ENCODE assay signal across 13 cellular contexts in the genomic region with DNA sequence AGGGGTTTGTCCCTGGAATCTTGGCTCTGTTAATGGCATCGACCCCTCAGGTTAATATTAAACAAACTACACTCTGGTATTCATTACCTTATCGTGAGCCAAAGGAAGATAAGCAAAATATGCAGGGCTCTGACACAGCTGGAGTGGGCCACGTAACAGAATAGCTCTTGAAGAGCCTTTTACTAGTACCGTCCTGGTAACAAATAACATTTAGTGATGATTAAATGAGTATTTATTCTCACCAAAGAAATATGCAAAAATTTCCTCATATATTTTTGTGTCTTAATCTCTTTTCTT. TPM values are rescaled to one million over a fixed set of nuclear protein-coding genes. Genes with fewer than 3 reads are reported as not detected.
DNase-seq lines count a peak whose midpoint lies in the region; ATAC-seq, FAIRE-seq and TF ChIP-seq lines count a peak whose summit lies in the region.
"Had no signal": no experiment of that assay in that cellular context is flagged by ENCODE, and none has a peak within 500 bp of the region (broad histone marks: within the 10 kb centered on the region; RNA-seq: fewer than 3 reads in every experiment).

No MANE protein-coding gene starts in this region.

- peak overlapping the region; percentile 81; the same call in 2 of the 3 replicates for H2BK15ac ChIP-seq in IMR-90 (ENCODE audit: low read depth, low read length)
- no peak overlapping the region for H2BK15ac ChIP-seq in neuronal stem cell (ENCODE audit: low read length)

- H3K36me3 ChIP-seq in Caco-2 (ENCODE audit: control insufficient read depth, insufficient read depth, low read length) = no peaks in the 10 kb centered on the region
- H3K36me3 ChIP-seq in IMR-90 (ENCODE audit: control insufficient read depth, insufficient read depth, low read length) = no peaks in the 10 kb centered on the region
- H3K36me3 ChIP-seq in endothelial cell of umbilical vein (ENCODE audit: control insufficient read depth in 2 of 2, extremely low read depth in 1 of 2, insufficient read depth in 2 of 2, low read length in 2 of 2) = no peaks in the 10 kb centered on the region
- H3K36me3 ChIP-seq in neuronal stem cell (replicated peaks in 1 of 2; ENCODE audit: control insufficient read depth in 2 of 2, insufficient read depth in 2 of 2, low read length in 2 of 2) = no peaks in the 10 kb centered on the region
- H3K36me3 ChIP-seq: BE2C, neutrophil had no signal

- peak overlapping the region; percentile 79; the same call in 1 of the 2 replicates for H3K56ac ChIP-seq in IMR-90 (ENCODE audit: extremely low read depth, insufficient read depth, low read length)

- no peak overlapping the region for H2AFZ ChIP-seq in IMR-90 (replicated peaks; ENCODE audit: low read length, poor library complexity)
- peak overlapping the region; percentile 20 for H2AFZ ChIP-seq in endothelial cell of umbilical vein (ENCODE audit: low read depth, low read length)
- peak overlapping the region; percentile 77 for H2AFZ ChIP-seq in neuronal stem cell (ENCODE audit: low read length)

- H3K27ac Mint-ChIP-seq in Caco-2 (ENCODE audit: unreplicated experiment) (peak overlapping the region; percentile 97), immature natural killer cell (no peak overlapping the region)

- H3K4me1 ChIP-seq in Caco-2 = peaks cover 63% of the 10 kb centered on the region
- H3K4me1 ChIP-seq in IMR-90 (ENCODE audit: control insufficient read depth, insufficient read depth, low read length) = peaks cover 11% of the 10 kb centered on the region
- peaks cover 32% of the 10 kb centered on the region for H3K4me1 ChIP-seq in endothelial cell of umbilical vein (ENCODE audit: control insufficient read depth, extremely low read depth, insufficient read depth, low read length)
- H3K4me1 ChIP-seq in neuronal stem cell (ENCODE audit: control insufficient read depth in 2 of 2, insufficient read depth in 1 of 2, low read depth in 1 of 2, low read length in 2 of 2) = peaks cover 11 to 21% of the 10 kb centered on the region in 2 donors
- H3K4me1 ChIP-seq: BE2C had no signal

- no peak overlapping the region for H3K4me3 ChIP-seq in Caco-2 (ENCODE audit: low read depth, low read length)
- no peak overlapping the region for H3K4me3 ChIP-seq in IMR-90 (ENCODE audit: insufficient read depth, low read depth, low read length)
- no peak overlapping the region for H3K4me3 ChIP-seq in endothelial cell of umbilical vein (replicated peaks in 1 of 3; ENCODE audit: insufficient read depth in 1 of 3, low read depth in 1 of 3, low read length in 3 of 3)
- H3K4me3 ChIP-seq in neuronal stem cell (ENCODE audit: low read length in 2 of 2) = no peak overlapping the region

- H2BK12ac ChIP-seq in neuronal stem cell (ENCODE audit: low read length) = no peak overlapping the region

- BruUV-seq in Caco-2 (replicated peaks; lab: Mats Ljungman, UMichigan) (no TSS peak), IMR-90 (replicated peaks; lab: Mats Ljungman, UMichigan) (no TSS peak), endothelial cell of umbilical vein (replicated peaks; lab: Mats Ljungman, UMichigan) (TSS peak; percentile 62)

- peak overlapping the region; percentile 94 for H4K5ac ChIP-seq in IMR-90 (ENCODE audit: low read depth, low read length)

- ATAC-seq in IMR-90 (ENCODE audit: low read depth) (no peak), GM21390 (IDR thresholded peaks at IDR 0.05; ENCODE audit: unreplicated experiment) (no peak)

- TF ChIP-seq CTCF in Caco-2 (IDR thresholded peaks at IDR 0.05; ENCODE audit: insufficient read depth in 1 of 2, low read depth in 1 of 2, low read length in 1 of 2, severe bottlenecking in 1 of 2, unreplicated experiment in 1 of 2) (no peak), IMR-90 (conservative IDR thresholded peaks at IDR 0.05; ENCODE audit: low read depth, low read length) (no peak), endothelial cell of umbilical vein (IDR thresholded peaks at IDR 0.05; ENCODE audit: extremely low read depth in 1 of 2, insufficient read depth in 1 of 2, low read depth in 1 of 2, low read length in 2 of 2) (no peak)

- H3K23ac ChIP-seq in IMR-90 (ENCODE audit: low read depth, low read length) (peak overlapping the region; percentile 82), neuronal stem cell (ENCODE audit: low read depth, low read length, poor library complexity) (no peak overlapping the region)

- no peaks in the 10 kb centered on the region for H3K27me3 ChIP-seq in Caco-2 (replicated peaks; ENCODE audit: control insufficient read depth, insufficient read depth, low read length)
- no peaks in the 10 kb centered on the region for H3K27me3 ChIP-seq in IMR-90 (ENCODE audit: control insufficient read depth, insufficient read depth, low read length)
- no peaks in the 10 kb centered on the region for H3K27me3 ChIP-seq in endothelial cell of umbilical vein (ENCODE audit: control insufficient read depth in 2 of 2, insufficient read depth in 2 of 2, low read length in 2 of 2)
- no peaks in the 10 kb centered on the region for H3K27me3 ChIP-seq in neuronal stem cell (ENCODE audit: control insufficient read depth in 3 of 3, insufficient read depth in 3 of 3, low read depth in 1 of 3, low read length in 3 of 3)
- H3K27me3 ChIP-seq: BE2C, neutrophil had no signal

- H2BK5ac ChIP-seq in IMR-90 (ENCODE audit: low read depth, low read length, poor library complexity, severe bottlenecking) (peak overlapping the region; percentile 90), neuronal stem cell (ENCODE audit: low read length) (no peak overlapping the region)

- H3K9me3 ChIP-seq in Caco-2 (no peaks in the 10 kb centered on the region), IMR-90 (ENCODE audit: control insufficient read depth, insufficient read depth, low read length) (no peaks in the 10 kb centered on the region), endothelial cell of umbilical vein (replicated peaks; ENCODE audit: control insufficient read depth, insufficient read depth, low read length) (no peaks in the 10 kb centered on the region), neuronal stem cell (replicated peaks in 1 of 2; ENCODE audit: control insufficient read depth in 2 of 2, insufficient read depth in 1 of 2, low read depth in 1 of 2, low read length in 2 of 2) (peaks cover 1 to 8% of the 10 kb centered on the region in 2 donors)
- H3K9me3 ChIP-seq: BE2C, neutrophil had no signal

- H3K27ac ChIP-seq in IMR-90 (ENCODE audit: insufficient read depth, low read length) (peak overlapping the region; percentile 87; the same call in 1 of the 2 replicates), endothelial cell of umbilical vein (ENCODE audit: insufficient read depth, low read depth, low read length) (peak overlapping the region; percentile 82), neuronal stem cell (replicated peaks; ENCODE audit: low read length) (peak overlapping the region; percentile 29)
- H3K27ac ChIP-seq: neutrophil had no signal

- H3K9ac ChIP-seq in IMR-90 (ENCODE audit: low read depth, low read length) = no peak overlapping the region; the same call in 1 of the 2 replicates
- H3K9ac ChIP-seq in endothelial cell of umbilical vein (replicated peaks; ENCODE audit: extremely low read depth, insufficient read depth, low read length) = peak overlapping the region; percentile 30
- H3K9ac ChIP-seq in neuronal stem cell (ENCODE audit: low read depth, low read length, poor library complexity) = no peak overlapping the region

- H3K14ac ChIP-seq in IMR-90 (replicated peaks; ENCODE audit: low read depth, low read length) (peak overlapping the region; percentile 87), neuronal stem cell (ENCODE audit: low read length) (no peak overlapping the region)

- dilution Hi-C loops in IMR-90 (cut with HindIII; ENCODE audit: low sequenced_read_pairs, unreplicated experiment) (no loop called here), endothelial cell of umbilical vein (cut with MboI; ENCODE audit: extremely low pct_ligation_motif_present, low sequenced_read_pairs) (no loop called here)

- H4K20me1 ChIP-seq in IMR-90 (ENCODE audit: insufficient read depth, low read length) = no peaks in the 10 kb centered on the region
- H4K20me1 ChIP-seq in endothelial cell of umbilical vein (replicated peaks; ENCODE audit: control insufficient read depth, extremely low read depth, insufficient read depth, low read length) = no peaks in the 10 kb centered on the region

- no peak for TF ChIP-seq POLR2A in IMR-90 (IDR thresholded peaks at IDR 0.05; ENCODE audit: low read depth, low read length)
- TF ChIP-seq POLR2A in endothelial cell of umbilical vein (IDR thresholded peaks at IDR 0.05; ENCODE audit: low read depth, low read length) = no peak

- H2AK9ac ChIP-seq in IMR-90 (replicated peaks; ENCODE audit: low read depth, low read length, poor library complexity) = no peak overlapping the region

- peak overlapping the region; percentile 68 for H3K4me3 Mint-ChIP-seq in Caco-2 (ENCODE audit: unreplicated experiment)
- no peak overlapping the region for H3K4me3 Mint-ChIP-seq in immature natural killer cell

- H2BK20ac ChIP-seq in IMR-90 (ENCODE audit: low read depth, low read length) = peak overlapping the region; percentile 87

- H3K36me3 Mint-ChIP-seq in Caco-2 (ENCODE audit: insufficient read depth, unreplicated experiment) = peaks cover 11% of the 10 kb centered on the region
- peaks cover 0 to 4% (median 0%) of the 10 kb centered on the region in 3 donors for H3K36me3 Mint-ChIP-seq in immature natural killer cell

- H3K4me1 Mint-ChIP-seq in Caco-2 (ENCODE audit: low read depth, unreplicated experiment) = peaks cover 25% of the 10 kb centered on the region
- peaks cover 4 to 9% of the 10 kb centered on the region in 2 donors for H3K4me1 Mint-ChIP-seq in immature natural killer cell

- H3K9me1 ChIP-seq in IMR-90 (ENCODE audit: insufficient read depth, low read length) = 0 out of 2 replicates have a peak, but pooled peaks cover 8% of the 10 kb centered on the region
- H3K9me1 ChIP-seq in endothelial cell of umbilical vein (replicated peaks; ENCODE audit: control insufficient read depth, extremely low read depth, insufficient read depth, low read length) = no peaks in the 10 kb centered on the region

- H3K27me3 Mint-ChIP-seq in Caco-2 (ENCODE audit: insufficient read depth, unreplicated experiment) (no peaks in the 10 kb centered on the region), immature natural killer cell (ENCODE audit: low read depth in 3 of 3) (peaks cover 0 to under 1% (median 0%) of the 10 kb centered on the region in 3 donors)

- intact Hi-C loops in Caco-2 (cut with micrococcal nuclease; ENCODE audit: unreplicated experiment) (loop anchor here (1.0 kb wide), 1 partner anchor 35 kb away; no protein-coding TSS in a partner anchor), IMR-90 (cut with micrococcal nuclease) (no loop called here), endothelial cell of umbilical vein (cut with micrococcal nuclease) (loop anchor here (1.0 kb wide), 1 partner anchor 20 kb away; the partner anchor contains the start of gene UTRN)

- no peak for FAIRE-seq in endothelial cell of umbilical vein (lab: Jason Lieb, UNC)
- no peak for FAIRE-seq in urothelium cell line (lab: Jason Lieb, UNC)

- H3K18ac ChIP-seq in IMR-90 (ENCODE audit: low read depth, low read length) (peak overlapping the region; percentile 89), neuronal stem cell (ENCODE audit: low read length) (no peak overlapping the region)

- H2AK5ac ChIP-seq in IMR-90 (ENCODE audit: low read depth, low read length) = 0 out of 2 replicates have a peak overlapping the region, but pooled peaks have one; percentile 45
- H2AK5ac ChIP-seq in neuronal stem cell (ENCODE audit: low read depth, low read length) = no peak overlapping the region

- peak overlapping the region; percentile 93 for H2BK120ac ChIP-seq in IMR-90 (ENCODE audit: low read depth, low read length)
- H2BK120ac ChIP-seq in neuronal stem cell (ENCODE audit: low read depth, low read length) = no peak overlapping the region

- peak overlapping the region; percentile 92 for H3K4ac ChIP-seq in IMR-90 (ENCODE audit: low read depth, low read length)
- no peak overlapping the region for H3K4ac ChIP-seq in neuronal stem cell (ENCODE audit: low read length)

- H3K79me1 ChIP-seq in IMR-90 (ENCODE audit: low read depth in 1 of 2, low read length in 2 of 2) = no peaks in the 10 kb centered on the region
- H3K79me1 ChIP-seq in neuronal stem cell (ENCODE audit: low read depth, low read length) = no peaks in the 10 kb centered on the region

- no CpG with 5 or more reads among the region's 4 CpGs for WGBS in IMR-90 (ENCODE audit: extremely low coverage in 2 of 2, insufficient read length in 1 of 2), 2 experiments
- WGBS in neuronal stem cell (ENCODE audit: extremely low coverage in 2 of 2, insufficient read length in 2 of 2, insufficient replicate concordance in 1 of 2), 2 donors = no CpG with 5 or more reads among the region's 4 CpGs

- peak; percentile 50 to 68 for DNase-seq in Caco-2
- DNase-seq in IMR-90 = peak; percentile 35
- peak; percentile 6 for DNase-seq in endothelial cell of umbilical vein (ENCODE audit: low read depth, low spot score)
- DNase-seq in neuronal stem cell (ENCODE audit: low spot score) = no peak
- no peak for DNase-seq in HuH-7 (ENCODE audit: low spot score)
- DNase-seq in immature natural killer cell = no peak
- no peak for DNase-seq in urothelium cell line (ENCODE audit: low spot score)
- DNase-seq: activated CD4-positive, alpha-beta T cell treated with anti-CD3 and anti-CD28 coated beads for 48 hours; anterior cingulate cortex; BE2C; NCI-H2029 treated with DMSO at 0.1 percent for 48 hours had no signal

- in situ Hi-C loops in IMR-90 (cut with MboI; ENCODE audit: low sequenced_read_pairs) = no loop called here

- H4K91ac ChIP-seq in IMR-90 (ENCODE audit: insufficient read depth, low read depth, low read length) = peak overlapping the region; percentile 86; the same call in 1 of the 2 replicates
- H4K91ac ChIP-seq in neuronal stem cell (ENCODE audit: low read depth, low read length, poor library complexity) = no peak overlapping the region

- no peaks in the 10 kb centered on the region for H3K9me3 Mint-ChIP-seq in Caco-2 (ENCODE audit: unreplicated experiment)
- H3K9me3 Mint-ChIP-seq in immature natural killer cell = peaks cover 0 to 8% (median 0%) of the 10 kb centered on the region in 6 donors

- POLR2A ChIA-PET in Caco-2 (lab: Charles Lee) = interaction anchor here (1.4 to 2.2 kb wide), 2 partner anchors 13 to 22 kb away, joined by 5 to 8 read pairs; no protein-coding TSS in a partner anchor
- POLR2A ChIA-PET in IMR-90 (lab: Charles Lee; ENCODE audit: unreplicated experiment) = no interaction called here
- POLR2A ChIA-PET in endothelial cell of umbilical vein (lab: Charles Lee) = interaction anchor here (1.0 kb wide), 1 partner anchor 49 kb away, joined by 3 read pairs; no protein-coding TSS in a partner anchor

- H4K8ac ChIP-seq in IMR-90 (ENCODE audit: low read depth in 2 of 2, low read length in 2 of 2) (peak overlapping the region; percentile 64 to 90; a peak in 3 of 4 replicates), neuronal stem cell (ENCODE audit: low read depth, low read length) (no peak overlapping the region)

- CTCF ChIA-PET in Caco-2 (lab: Charles Lee) (interaction anchor here (0.7 to 2.1 kb wide), 4 partner anchors 19 to 217 kb away, joined by 3 to 15 read pairs (median 3); no protein-coding TSS in a partner anchor), IMR-90 (lab: Yijun Ruan, JAX) (no interaction called here), endothelial cell of umbilical vein (lab: Charles Lee) (interaction anchor here (1.0 to 1.5 kb wide), 4 partner anchors 19 to 690 kb away, joined by 3 to 4 read pairs (median 4); no protein-coding TSS in a partner anchor)

- H3K79me2 ChIP-seq in endothelial cell of umbilical vein (ENCODE audit: control insufficient read depth, insufficient read depth, low read length) = no peaks in the 10 kb centered on the region

- no peak for TF ChIP-seq RAD21 in IMR-90 (IDR thresholded peaks at IDR 0.05; ENCODE audit: low read length)

- H3K4me2 ChIP-seq in IMR-90 (ENCODE audit: low read depth, low read length) (peak overlapping the region; percentile 86; the same call in 1 of the 2 replicates), endothelial cell of umbilical vein (ENCODE audit: insufficient read depth, low read length) (peak overlapping the region; percentile 65), neuronal stem cell (ENCODE audit: insufficient read depth, low read length, poor library complexity, severe bottlenecking) (no peak overlapping the region)

RNA-seq across cellular contexts. Expression of gene UTRN, which starts 20.1 kb away (rescaled TPM):
- 216 and 233 TPM in 2 replicates for total RNA-seq in Caco-2 (2022)
- total RNA-seq in IMR-90 (2012; rRNA removed) = 83.5 and 91.4 TPM in 2 replicates
- 17.3 and 18.7 TPM in 2 replicates for polyA plus RNA-seq in IMR-90 (2012; rRNA removed)
- 6.6 and 11.2 TPM in 2 replicates for polyA plus RNA-seq in IMR-90 (2012; cell fraction: cytosol; rRNA removed)
- 11.9 and 27.9 TPM in 2 replicates for polyA plus RNA-seq in IMR-90 (2012; cell fraction: nucleus; rRNA removed; ENCODE audit: low replicate concordance)
- 224 and 228 TPM in 2 replicates for total RNA-seq in endothelial cell of umbilical vein
- polyA plus RNA-seq in endothelial cell of umbilical vein = 29.4 and 37.4 TPM in 2 replicates
- 52.7 and 54.7 TPM in 2 replicates for polyA plus RNA-seq in endothelial cell of umbilical vein (2011; cell fraction: cytosol; rRNA removed)
- 174 and 189 TPM in 2 replicates for polyA plus RNA-seq in endothelial cell of umbilical vein (2011; cell fraction: nucleus; rRNA removed)
- polyA plus RNA-seq in endothelial cell of umbilical vein (2012) = 99.2 and 122 TPM in 2 replicates
- 230 and 248 TPM in 2 replicates for polyA minus RNA-seq in endothelial cell of umbilical vein
- polyA minus RNA-seq in endothelial cell of umbilical vein (2011; cell fraction: cytosol; rRNA and poly(A)+ RNA removed) = 11.5 TPM
- polyA minus RNA-seq in endothelial cell of umbilical vein (2011; cell fraction: nucleus; rRNA and poly(A)+ RNA removed) = 578 and 660 TPM in 2 replicates
- 13.3 TPM for polyA plus RNA-seq in neuronal stem cell (2013, experiment 1 of 2)
- polyA plus RNA-seq in neuronal stem cell (2013, experiment 2 of 2) = 12.3 TPM
- 100 to 1,000 TPM in 1 of 3 donors, 10 to 100 TPM in 2; 40.5 to 261 (median 67.6) TPM for polyA plus RNA-seq in immature natural killer cell

Comparison
In these comparisons a context has a peak if more than half of its experiments do, and no peak if none do; other contexts are left out.
1. DNase-seq: peak in Caco-2 (2 of 2), IMR-90 (single experiment) and endothelial cell of umbilical vein (single experiment); none in neuronal stem cell (single experiment), HuH-7 (single experiment), immature natural killer cell (0 of 3) and urothelium cell line (single experiment).
2. H3K27ac ChIP-seq: peak in every context shown above with its lines; median percentile 87 in IMR-90; 82 in endothelial cell of umbilical vein; 29 in neuronal stem cell.